In the genomic region with DNA sequence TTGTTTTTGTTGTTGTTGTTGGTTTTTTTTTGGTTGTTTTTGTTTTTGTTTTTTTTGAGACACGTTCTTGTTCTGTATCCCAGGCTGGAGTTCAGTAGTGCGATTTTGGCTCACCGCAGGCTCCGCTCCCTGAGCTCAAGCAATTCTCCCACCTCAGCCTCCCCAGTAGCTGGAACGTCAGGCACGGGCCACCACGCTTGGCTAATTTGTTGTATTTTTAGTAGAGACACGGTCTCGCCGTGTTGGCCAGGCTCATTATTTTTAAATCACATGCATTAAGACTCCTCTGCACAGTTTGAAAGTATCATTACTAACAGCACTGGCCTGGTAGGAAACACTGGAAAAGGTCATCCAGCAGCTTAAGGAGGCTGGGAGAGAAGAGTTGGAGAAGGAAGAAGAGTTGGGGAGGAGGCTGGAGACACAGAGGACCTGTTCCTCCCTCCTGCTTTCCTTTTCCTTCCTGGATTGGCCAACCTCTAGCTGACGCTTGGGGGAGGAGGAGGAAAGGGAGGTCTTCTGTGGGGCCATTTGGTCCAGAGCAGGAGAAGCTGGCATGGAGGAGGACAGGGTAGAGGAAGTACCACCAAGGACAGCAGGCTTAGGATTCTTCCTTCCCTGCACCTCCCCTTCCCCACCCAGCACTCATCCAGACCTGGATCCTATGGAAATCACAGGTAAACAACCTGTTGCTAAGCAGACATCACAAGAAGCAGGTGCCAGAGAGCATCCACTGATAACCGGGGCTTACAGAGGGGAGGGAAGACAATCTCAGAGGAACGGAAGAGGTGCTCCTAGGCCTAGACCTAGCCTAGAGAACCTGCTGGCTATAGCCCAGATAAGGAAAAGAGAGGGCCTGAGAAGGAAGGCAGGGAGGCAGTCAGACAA, we compare ENCODE assay signal across 13 cellular contexts.
DNase-seq lines count a peak whose midpoint lies in the region; ATAC-seq and TF ChIP-seq lines count a peak whose summit lies in the region.
"Had no signal": no experiment of that assay in that cellular context is flagged by ENCODE, and none has a peak within 500 bp of the region (broad histone marks: within the 10 kb centered on the region; RNA-seq: fewer than 3 reads in every experiment).

No MANE protein-coding gene starts in this region.

- POLR2A ChIA-PET in CD4-positive, alpha-beta T cell (lab: Charles Lee), result interaction anchor here (0.7 kb wide), 1 partner anchor 1145 kb away, joined by 3 read pairs; no protein-coding TSS in a partner anchor

- no peaks in the 10 kb centered on the region for H3K27me3 ChIP-seq in CD4-positive, alpha-beta T cell (ENCODE audit: control insufficient read depth, insufficient read depth, low read length)
- H3K27me3 ChIP-seq in HL-60 (ENCODE audit: insufficient read depth, poor library complexity, severe bottlenecking) (no peaks in the 10 kb centered on the region), foreskin keratinocyte (no peaks in the 10 kb centered on the region)

- H3K4me1 Mint-ChIP-seq in CD4-positive, alpha-beta T cell (ENCODE audit: low read depth), result peaks cover 32% of the 10 kb centered on the region
- peaks cover 67% of the 10 kb centered on the region for H3K4me1 Mint-ChIP-seq in dendritic cell treated with granulocyte-macrophage colony-stimulating factor and Interleukin-4, amounts not matched to agents 40 ng/mL and 50 ng/mL, for 4 days (ENCODE audit: low read depth)
- peaks cover 23 to 30% (median 24%) of the 10 kb centered on the region in 3 donors for H3K4me1 Mint-ChIP-seq in naive B cell

- intact Hi-C loops in CD4-positive, alpha-beta T cell (cut with DNase I, micrococcal nuclease), result no loop called here
- intact Hi-C loops in dendritic cell treated with granulocyte-macrophage colony-stimulating factor and Interleukin-4, amounts not matched to agents 40 ng/mL and 50 ng/mL, for 4 days (cut with micrococcal nuclease), result no loop called here

- peak overlapping the region; percentile 85 for H3K27ac Mint-ChIP-seq in CD4-positive, alpha-beta T cell
- H3K27ac Mint-ChIP-seq in dendritic cell treated with granulocyte-macrophage colony-stimulating factor and Interleukin-4, amounts not matched to agents 40 ng/mL and 50 ng/mL, for 4 days, result peak overlapping the region; percentile 92
- peak overlapping the region in 5 of 6 donors; percentile 47 to 86 (median 82) for H3K27ac Mint-ChIP-seq in naive B cell

- no peak for ATAC-seq in CD4-positive, alpha-beta T cell (ENCODE audit: poor library complexity)
- ATAC-seq in naive B cell (ENCODE audit: low read depth in 2 of 2) (no peak), HG03457 (IDR thresholded peaks at IDR 0.05; ENCODE audit: unreplicated experiment) (no peak), GM21786 (IDR thresholded peaks at IDR 0.05; ENCODE audit: unreplicated experiment) (no peak), HG03135 (IDR thresholded peaks at IDR 0.05; ENCODE audit: unreplicated experiment) (no peak), foreskin keratinocyte (no peak)
- ATAC-seq: HCT116 had no signal

- no peaks in the 10 kb centered on the region for H3K36me3 Mint-ChIP-seq in CD4-positive, alpha-beta T cell (ENCODE audit: low read depth)
- H3K36me3 Mint-ChIP-seq in dendritic cell treated with granulocyte-macrophage colony-stimulating factor and Interleukin-4, amounts not matched to agents 40 ng/mL and 50 ng/mL, for 4 days (ENCODE audit: low read depth), result no peaks in the 10 kb centered on the region
- H3K36me3 Mint-ChIP-seq in naive B cell, result no peaks in the 10 kb centered on the region
- H3K36me3 Mint-ChIP-seq: activated naive CD4-positive, alpha-beta T cell treated with anti-CD3 and anti-CD28 coated beads, Interleukin-2, amount 50 U/mL, for 72 hours had no signal

- H3K4me3 ChIP-seq in HL-60 (replicated peaks; ENCODE audit: insufficient read depth, low read length), result no peak overlapping the region

- TF ChIP-seq CTCF in CD4-positive, alpha-beta T cell (IDR thresholded peaks at IDR 0.05), result no peak
- no peak for TF ChIP-seq CTCF in HL-60 (IDR thresholded peaks at IDR 0.05; ENCODE audit: insufficient read depth, low read length)
- TF ChIP-seq CTCF in foreskin keratinocyte (conservative IDR thresholded peaks at IDR 0.05), result no peak

- peak overlapping the region; percentile 56 for H3K4me3 Mint-ChIP-seq in CD4-positive, alpha-beta T cell
- H3K4me3 Mint-ChIP-seq in dendritic cell treated with granulocyte-macrophage colony-stimulating factor and Interleukin-4, amounts not matched to agents 40 ng/mL and 50 ng/mL, for 4 days, result peak overlapping the region; percentile 76
- peak overlapping the region; percentile 15 to 95 (median 88) for H3K4me3 Mint-ChIP-seq in naive B cell

- no peaks in the 10 kb centered on the region for H3K9me3 Mint-ChIP-seq in CD4-positive, alpha-beta T cell
- no peaks in the 10 kb centered on the region for H3K9me3 Mint-ChIP-seq in dendritic cell treated with granulocyte-macrophage colony-stimulating factor and Interleukin-4, amounts not matched to agents 40 ng/mL and 50 ng/mL, for 4 days
- peaks cover 0 to 2% (median 0%) of the 10 kb centered on the region in 7 donors for H3K9me3 Mint-ChIP-seq in naive B cell
- H3K9me3 Mint-ChIP-seq: activated naive CD4-positive, alpha-beta T cell treated with anti-CD3 and anti-CD28 coated beads, Interleukin-2, amount 50 U/mL, for 72 hours had no signal

- CTCF ChIA-PET in CD4-positive, alpha-beta T cell (lab: Charles Lee), result no interaction called here

- peaks cover 12% of the 10 kb centered on the region for H3K4me1 ChIP-seq in foreskin keratinocyte

- no peak overlapping the region for H3K27ac ChIP-seq in CD4-positive, alpha-beta T cell (ENCODE audit: low read depth, low read length)
- H3K27ac ChIP-seq in HL-60 (replicated peaks), result peak overlapping the region; percentile 83
- H3K27ac ChIP-seq in foreskin keratinocyte, result no peak overlapping the region

- H3K27me3 Mint-ChIP-seq in CD4-positive, alpha-beta T cell, result peaks cover 14% of the 10 kb centered on the region
- H3K27me3 Mint-ChIP-seq in dendritic cell treated with granulocyte-macrophage colony-stimulating factor and Interleukin-4, amounts not matched to agents 40 ng/mL and 50 ng/mL, for 4 days, result peaks cover 2% of the 10 kb centered on the region
- peaks cover 6 to 30% (median 7%) of the 10 kb centered on the region in 3 donors for H3K27me3 Mint-ChIP-seq in naive B cell

- H3K9me3 ChIP-seq in CD4-positive, alpha-beta T cell (ENCODE audit: control insufficient read depth, low read length), result no peaks in the 10 kb centered on the region

- DNase-seq in CD4-positive, alpha-beta T cell, result no peak
- DNase-seq in HL-60 (ENCODE audit: low read depth in 1 of 2, low spot score in 1 of 2) (no peak), naive B cell (no peak), foreskin keratinocyte (no peak)
- DNase-seq: activated CD4-positive, alpha-beta T cell treated with anti-CD3 and anti-CD28 coated beads for 48 hours; NCI-H1436; stimulated activated CD4-positive, alpha-beta T cell treated with anti-CD3 and anti-CD28 coated beads, Interleukin-4, amount 100 ng/mL, for 1 hour had no signal
